40 cellular contexts compared by ENCODE assay signal in the genomic region with DNA sequence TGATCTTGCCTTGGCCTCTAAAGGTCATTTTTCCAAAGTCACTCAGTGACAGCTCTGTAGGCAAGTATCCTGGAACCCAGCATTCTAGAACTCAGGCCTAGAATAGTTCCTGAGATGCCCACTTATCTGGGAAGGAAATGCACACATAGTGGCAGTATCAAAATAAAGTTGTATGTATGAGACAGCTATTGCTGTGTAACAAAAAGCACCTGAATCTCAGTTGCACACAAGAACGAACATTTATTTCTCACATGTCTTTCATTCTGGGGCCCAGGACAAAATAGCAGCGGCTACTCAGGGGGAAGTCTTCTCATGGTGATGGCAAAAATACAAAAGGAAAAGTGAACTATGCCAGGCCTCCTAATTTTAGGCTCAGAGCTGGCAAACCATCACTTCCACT.
"Had no signal": no experiment of that assay in that cellular context is flagged by ENCODE, and none has a peak within 500 bp of the region (broad histone marks: within the 10 kb centered on the region; RNA-seq: fewer than 3 reads in every experiment).

No MANE protein-coding gene starts in this region.

- H3K9me3 Mint-ChIP-seq: activated naive CD4-positive, alpha-beta T cell treated with anti-CD3 and anti-CD28 coated beads, Interleukin-2, amount 10 ng/mL, durations not matched to agents 7 days and 5 days had no signal

- FAIRE-seq: astrocyte, bronchial epithelial cell had no signal

- H3K27ac Mint-ChIP-seq: activated naive CD4-positive, alpha-beta T cell treated with anti-CD3 and anti-CD28 coated beads for 36 hours; activated naive CD4-positive, alpha-beta T cell treated with anti-CD3 and anti-CD28 coated beads, Interleukin-2, amount 10 ng/mL, durations not matched to agents 7 days and 5 days; activated naive CD4-positive, alpha-beta T cell treated with anti-CD3 and anti-CD28 coated beads, Interleukin-2, amount 50 U/mL, for 24 hours; activated naive CD4-positive, alpha-beta T cell treated with anti-CD3 and anti-CD28 coated beads, Interleukin-2, amount 50 U/mL, for 72 hours; activated naive CD8-positive, alpha-beta T cell; activated naive CD8-positive, alpha-beta T cell treated with anti-CD3 and anti-CD28 coated beads for 36 hours; activated naive CD8-positive, alpha-beta T cell treated with anti-CD3 and anti-CD28 coated beads, Interleukin-2, amount 10 ng/mL, durations not matched to agents 7 days and 5 days; activated naive CD8-positive, alpha-beta T cell treated with anti-CD3 and anti-CD28 coated beads, Interleukin-2, amount 50 U/mL, for 24 hours; activated T-cell treated with anti-CD3 and anti-CD28 coated beads, Interleukin-2, amount 50 U/mL, for 24 hours; activated T-cell treated with anti-CD3 and anti-CD28 coated beads, Interleukin-2, amount 50 U/mL, for 72 hours; activated T-helper 1 cell treated with anti-CD3 and anti-CD28 coated beads, Interleukin-12 subunit alpha, Interleukin-12 subunit beta, Interleukin-2, Interleukin-4 antibody, amounts not matched to agents 30 ng/mL and 10 ng/mL and 1 ng/mL, durations not matched to agents 14 hours and 24 hours and 36 hours; activated T-helper 17 cell treated with anti-CD3 and anti-CD28 coated beads, Interleukin-2, amount 50 U/mL, for 72 hours; activated T-helper 2 cell treated with anti-CD3 and anti-CD28 coated beads, Interferon-gamma antibody, Interleukin-2, Interleukin-4, amounts not matched to agents 10 μg/mL and 5 μg/mL and 100 μg/mL, durations not matched to agents 14 hours and 24 hours and 36 hours; brain had no signal

- H3K4me3 ChIP-seq: adrenal gland, ascending aorta, body of pancreas, breast epithelium, cardiac muscle cell had no signal

- H3K9me3 ChIP-seq: adrenal gland, ascending aorta, body of pancreas, breast epithelium had no signal

- H3K36me3 ChIP-seq: adrenal gland, ascending aorta, brain microvascular endothelial cell, breast epithelium, cardiac muscle cell had no signal

- DNase-seq: activated effector memory CD4-positive, alpha-beta T cell treated with anti-CD3 and anti-CD28 coated beads, Interleukin-2, amount 50 U/mL, for 16 hours; activated effector memory CD4-positive, alpha-beta T cell treated with Interleukin-2 at 50 U/mL for 16 hours; activated gamma-delta T cell; activated gamma-delta T cell treated with Interleukin-2 at 50 U/mL for 16 hours; activated naive CD4-positive, alpha-beta T cell; activated naive CD4-positive, alpha-beta T cell treated with anti-CD3 and anti-CD28 coated beads for 36 hours; activated naive CD4-positive, alpha-beta T cell treated with anti-CD3 and anti-CD28 coated beads, Interleukin-2, amount 10 ng/mL, durations not matched to agents 7 days and 5 days; activated naive CD4-positive, alpha-beta T cell treated with anti-CD3 and anti-CD28 coated beads, Interleukin-2, amount 50 U/mL, for 16 hours; activated naive CD4-positive, alpha-beta T cell treated with Interleukin-2 at 50 U/mL for 16 hours; activated naive CD8-positive, alpha-beta T cell treated with anti-CD3 and anti-CD28 coated beads for 36 hours; activated naive CD8-positive, alpha-beta T cell treated with anti-CD3 and anti-CD28 coated beads, Interleukin-2, amount 10 ng/mL, durations not matched to agents 7 days and 5 days; activated naive CD8-positive, alpha-beta T cell treated with anti-CD3 and anti-CD28 coated beads, Interleukin-2, amount 50 U/mL, for 24 hours; activated T-cell treated with anti-CD3 and anti-CD28 coated beads, Interleukin-2, amount 50 U/mL, for 1 hour; activated T-cell treated with anti-CD3 and anti-CD28 coated beads, Interleukin-2, amount 50 U/mL, for 24 hours; activated T-cell treated with anti-CD3 and anti-CD28 coated beads, Interleukin-2, amount 50 U/mL, for 4 hours; activated T-cell treated with anti-CD3 and anti-CD28 coated beads, Interleukin-2, amount 50 U/mL, for 48 hours; activated T-cell treated with anti-CD3 and anti-CD28 coated beads, Interleukin-2, amount 50 U/mL, for 72 hours; adrenal gland; amniotic stem cell; amygdala; anterior cingulate cortex; aorta; body of pancreas; brain microvascular endothelial cell; caudate nucleus; central memory CD4-positive, alpha-beta T cell; cerebellar nuclear complex had no signal

- H3K4me1 Mint-ChIP-seq: activated naive CD4-positive, alpha-beta T cell treated with anti-CD3 and anti-CD28 coated beads, Interleukin-2, amount 10 ng/mL, durations not matched to agents 7 days and 5 days; activated naive CD4-positive, alpha-beta T cell treated with anti-CD3 and anti-CD28 coated beads, Interleukin-2, amount 50 U/mL, for 24 hours; activated naive CD8-positive, alpha-beta T cell treated with anti-CD3 and anti-CD28 coated beads for 36 hours; activated naive CD8-positive, alpha-beta T cell treated with anti-CD3 and anti-CD28 coated beads, Interleukin-2, amount 10 ng/mL, durations not matched to agents 7 days and 5 days; activated T-helper 17 cell treated with anti-CD3 and anti-CD28 coated beads, Interleukin-2, amount 50 U/mL, for 72 hours; central memory CD8-positive, alpha-beta T cell had no signal

- H3K27ac ChIP-seq: adrenal gland, ascending aorta, body of pancreas, brain microvascular endothelial cell, breast epithelium, cardiac muscle cell had no signal

- H3K27me3 Mint-ChIP-seq: brain had no signal

- H3K27me3 ChIP-seq: adrenal gland, ascending aorta, body of pancreas, brain microvascular endothelial cell, breast epithelium, cardiac muscle cell had no signal

- H3K4me3 Mint-ChIP-seq: activated naive CD4-positive, alpha-beta T cell treated with anti-CD3 and anti-CD28 coated beads for 36 hours; activated naive CD4-positive, alpha-beta T cell treated with anti-CD3 and anti-CD28 coated beads, Interleukin-2, amount 10 ng/mL, durations not matched to agents 7 days and 5 days; activated naive CD4-positive, alpha-beta T cell treated with anti-CD3 and anti-CD28 coated beads, Interleukin-2, amount 50 U/mL, for 24 hours; activated naive CD8-positive, alpha-beta T cell; activated naive CD8-positive, alpha-beta T cell treated with anti-CD3 and anti-CD28 coated beads for 36 hours; activated naive CD8-positive, alpha-beta T cell treated with anti-CD3 and anti-CD28 coated beads, Interleukin-2, amount 10 ng/mL, durations not matched to agents 7 days and 5 days; activated naive CD8-positive, alpha-beta T cell treated with anti-CD3 and anti-CD28 coated beads, Interleukin-2, amount 50 U/mL, for 24 hours; activated T-cell treated with anti-CD3 and anti-CD28 coated beads, Interleukin-2, amount 50 U/mL, for 24 hours; activated T-cell treated with anti-CD3 and anti-CD28 coated beads, Interleukin-2, amount 50 U/mL, for 4 hours; activated T-cell treated with anti-CD3 and anti-CD28 coated beads, Interleukin-2, amount 50 U/mL, for 72 hours; activated T-helper 1 cell treated with anti-CD3 and anti-CD28 coated beads, Interleukin-12 subunit alpha, Interleukin-12 subunit beta, Interleukin-2, Interleukin-4 antibody, amounts not matched to agents 30 ng/mL and 10 ng/mL and 1 ng/mL, durations not matched to agents 14 hours and 24 hours and 36 hours; activated T-helper 17 cell treated with anti-CD3 and anti-CD28 coated beads, Interleukin-2, amount 50 U/mL, for 72 hours; brain; central memory CD8-positive, alpha-beta T cell had no signal

- H3K36me3 Mint-ChIP-seq: activated naive CD4-positive, alpha-beta T cell treated with anti-CD3 and anti-CD28 coated beads, Interleukin-2, amount 10 ng/mL, durations not matched to agents 7 days and 5 days; activated naive CD4-positive, alpha-beta T cell treated with anti-CD3 and anti-CD28 coated beads, Interleukin-2, amount 50 U/mL, for 24 hours; activated naive CD8-positive, alpha-beta T cell; activated naive CD8-positive, alpha-beta T cell treated with anti-CD3 and anti-CD28 coated beads for 36 hours; activated naive CD8-positive, alpha-beta T cell treated with anti-CD3 and anti-CD28 coated beads, Interleukin-2, amount 10 ng/mL, durations not matched to agents 7 days and 5 days had no signal

- H3K4me1 ChIP-seq: adrenal gland, ascending aorta, breast epithelium had no signal

- ATAC-seq: activated naive CD4-positive, alpha-beta T cell treated with anti-CD3 and anti-CD28 coated beads, Interleukin-2, amount 50 U/mL, for 72 hours; activated naive CD8-positive, alpha-beta T cell treated with anti-CD3 and anti-CD28 coated beads, Interleukin-2, amount 50 U/mL, for 24 hours; activated T-cell treated with anti-CD3 and anti-CD28 coated beads, Interleukin-2, amount 50 U/mL, for 4 hours; activated T-cell treated with anti-CD3 and anti-CD28 coated beads, Interleukin-2, amount 50 U/mL, for 72 hours; activated T-helper 17 cell treated with anti-CD3 and anti-CD28 coated beads, Interleukin-2, amount 50 U/mL, for 72 hours; body of pancreas had no signal
